ENCODE assay signal across 7 cellular contexts in the genomic region with DNA sequence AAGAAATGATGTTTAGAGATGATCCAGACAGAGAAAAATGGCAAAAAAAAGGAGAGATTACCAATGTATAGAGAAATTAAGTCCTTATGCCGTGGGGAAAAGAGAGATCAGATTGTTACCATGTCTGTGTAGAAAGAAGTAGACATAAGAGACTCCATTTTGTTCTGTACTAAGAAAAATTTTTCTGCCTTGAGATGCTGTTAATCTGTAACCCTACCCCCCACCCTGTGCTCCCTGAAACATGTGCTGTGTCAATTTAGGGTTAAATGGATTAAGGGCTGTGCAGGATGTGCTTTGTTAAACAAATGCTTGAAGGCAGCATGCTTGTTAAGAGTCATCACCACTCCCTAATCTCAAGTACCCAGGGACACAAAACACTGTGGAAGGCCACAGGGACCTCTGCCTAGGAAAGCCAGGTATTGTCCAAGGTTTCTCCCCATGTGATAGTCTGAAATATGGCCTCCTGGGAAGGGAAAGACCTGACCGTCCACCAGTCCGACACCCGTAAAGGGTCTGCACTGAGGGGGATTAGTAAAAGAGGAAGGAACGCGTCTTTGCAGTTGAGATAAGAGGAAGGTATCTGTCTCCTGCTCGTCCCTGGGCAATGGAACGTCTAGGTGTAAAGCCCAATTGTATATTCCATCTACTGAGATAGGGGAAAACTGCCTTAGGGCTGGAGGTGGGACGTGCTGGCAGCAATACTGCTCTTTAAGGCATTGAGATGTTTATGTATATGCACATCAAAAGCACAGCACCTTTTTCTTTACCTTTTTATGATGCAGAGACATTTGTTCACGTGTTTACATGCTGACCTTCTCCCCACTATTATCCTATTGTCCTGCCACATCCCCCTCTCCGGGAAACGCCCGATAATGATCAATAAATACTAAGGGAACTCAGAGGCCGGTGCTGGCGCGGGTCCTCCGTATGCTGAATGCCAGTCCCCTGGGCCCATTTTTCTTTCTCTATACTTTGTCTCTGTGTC. TPM values are rescaled to one million over a fixed set of nuclear protein-coding genes. Genes with fewer than 3 reads are reported as not detected.
"Had no signal": no experiment of that assay in that cellular context is flagged by ENCODE, and none has a peak within 500 bp of the region (broad histone marks: within the 10 kb centered on the region; RNA-seq: fewer than 3 reads in every experiment).

No MANE protein-coding gene starts in this region.

RNA-seq across cellular contexts. Expression of a gene that starts 53.1 kb away (rescaled TPM):
- total RNA-seq: activated B cell treated with CpG ODN at 0.5 μM for 24 hours; activated CD4-positive, alpha-beta T cell treated with anti-CD3 and anti-CD28 coated beads, Interleukin-2, amount 10 ng/mL, durations not matched to agents 24 days and 14 days; activated naive CD4-positive, alpha-beta T cell treated with anti-CD3 and anti-CD28 coated beads, Interleukin-2, amount 50 U/mL, for 72 hours; ascending aorta; Peyer's patch; Right ventricle myocardium superior; SJSA1 had no signal
